In genomic region chr3:102142379-102143058, GRCh38 we compare ENCODE assay signal across 26 cellular contexts.
DNase-seq lines count a peak whose midpoint lies in the region; ATAC-seq, FAIRE-seq and TF ChIP-seq lines count a peak whose summit lies in the region.
"Had no signal": no experiment of that assay in that cellular context is flagged by ENCODE, and none has a peak within 500 bp of the region (broad histone marks: within the 10 kb centered on the region; RNA-seq: fewer than 3 reads in every experiment).

No MANE protein-coding gene starts in this region.

- H3K27me3 Mint-ChIP-seq in astrocyte (ENCODE audit: low read depth, unreplicated experiment), result no peaks in the 10 kb centered on the region
- H3K27me3 Mint-ChIP-seq: activated B cell treated with CpG ODN at 0.5 μM for 24 hours had no signal

- H3K4me1 ChIP-seq in A673 (ENCODE audit: insufficient read depth, low read length, poor library complexity, severe bottlenecking) (peaks cover 31% of the 10 kb centered on the region), astrocyte (ENCODE audit: insufficient read depth, low read length) (peaks cover 4% of the 10 kb centered on the region), heart right ventricle (peaks cover 0 to 25% (median 16%) of the 10 kb centered on the region in 9 donors), osteoblast (ENCODE audit: insufficient read depth, low read length) (peaks cover 23% of the 10 kb centered on the region), tibial nerve (peaks cover 0 to 18% (median 0%) of the 10 kb centered on the region in 4 donors)
- H3K4me1 ChIP-seq: spleen had no signal

- H3K4me1 Mint-ChIP-seq in astrocyte (ENCODE audit: low read depth, unreplicated experiment), result peaks cover 2% of the 10 kb centered on the region
- H3K4me1 Mint-ChIP-seq: activated B cell treated with CpG ODN at 0.5 μM for 24 hours, natural killer cell had no signal

- H3K4me3 ChIP-seq in A673 (ENCODE audit: low read depth, low read length, poor library complexity, severe bottlenecking) (no peak overlapping the region), astrocyte (ENCODE audit: insufficient read depth, low read depth, low read length) (no peak overlapping the region), heart right ventricle (no peak overlapping the region), osteoblast (ENCODE audit: insufficient read depth, low read length) (peak overlapping the region; percentile 5), tibial nerve (no peak overlapping the region)
- H3K4me3 ChIP-seq: spleen, upper lobe of left lung had no signal

- TF ChIP-seq CTCF in A673 (conservative IDR thresholded peaks at IDR 0.05; ENCODE audit: low read depth, low read length) (no peak), astrocyte (IDR thresholded peaks at IDR 0.05; ENCODE audit: insufficient read depth, low read depth, low read length) (no peak), heart right ventricle (IDR thresholded peaks at IDR 0.05) (no peak), osteoblast (IDR thresholded peaks at IDR 0.05; ENCODE audit: extremely low read depth, low read depth, low read length) (no peak), tibial nerve (IDR thresholded peaks at IDR 0.05) (no peak)

- CTCF ChIA-PET in A673 (lab: Charles Lee), result interaction anchor here (0.6 kb wide), 1 partner anchor 1156 kb away, joined by 3 read pairs; no protein-coding TSS in a partner anchor

- no peak for TF ChIP-seq EP300 in tibial nerve (IDR thresholded peaks at IDR 0.05)

- H3K27ac ChIP-seq in A673 (ENCODE audit: low read depth, low read length, poor library complexity, severe bottlenecking) (peak overlapping the region; percentile 25), astrocyte (ENCODE audit: low read depth, low read length) (no peak overlapping the region), heart right ventricle (peak overlapping the region in 8 of 10 donors; percentile 22 to 73 (median 62)), osteoblast (ENCODE audit: low read depth, low read length) (peak overlapping the region; percentile 67), tibial nerve (peak overlapping the region in 2 of 4 donors; percentile 51 to 76)
- H3K27ac ChIP-seq: spleen, upper lobe of left lung had no signal

- BruUV-seq in A673 (replicated peaks; lab: Mats Ljungman, UMichigan), result no TSS peak

- H3K9me3 ChIP-seq in A673 (ENCODE audit: low read depth, low read length, poor library complexity, severe bottlenecking), result no peaks in the 10 kb centered on the region
- no peaks in the 10 kb centered on the region for H3K9me3 ChIP-seq in astrocyte (ENCODE audit: insufficient read depth, low read depth, low read length)
- no peaks in the 10 kb centered on the region for H3K9me3 ChIP-seq in heart right ventricle
- H3K9me3 ChIP-seq in osteoblast (ENCODE audit: low read depth, low read length), result no peaks in the 10 kb centered on the region
- H3K9me3 ChIP-seq in tibial nerve, result no peaks in the 10 kb centered on the region
- H3K9me3 ChIP-seq: spleen, upper lobe of left lung had no signal

- peak overlapping the region; percentile 5 for H3K4me2 ChIP-seq in astrocyte (ENCODE audit: low read length)
- peak overlapping the region; percentile 56 for H3K4me2 ChIP-seq in osteoblast (ENCODE audit: insufficient read depth, low read length)

- H3K36me3 Mint-ChIP-seq in astrocyte (ENCODE audit: low read depth, unreplicated experiment), result no peaks in the 10 kb centered on the region
- H3K36me3 Mint-ChIP-seq: activated naive CD4-positive, alpha-beta T cell treated with anti-CD3 and anti-CD28 coated beads, Interleukin-2, amount 50 U/mL, for 72 hours; natural killer cell had no signal

- H3K27me3 ChIP-seq in A673 (replicated peaks; ENCODE audit: insufficient read depth, low read depth, low read length, poor library complexity) (no peaks in the 10 kb centered on the region), astrocyte (ENCODE audit: insufficient read depth, low read length) (no peaks in the 10 kb centered on the region), heart right ventricle (no peaks in the 10 kb centered on the region), osteoblast (ENCODE audit: insufficient read depth, low read length) (no peaks in the 10 kb centered on the region), tibial nerve (no peaks in the 10 kb centered on the region)
- H3K27me3 ChIP-seq: spleen, upper lobe of left lung had no signal

- intact Hi-C loops in A673 (cut with micrococcal nuclease; ENCODE audit: unreplicated experiment) (no loop called here), heart right ventricle (cut with DNase I) (no loop called here)

- WGBS in heart right ventricle, 2 donors, result 44 to 57% methylated on average over 2 of the region's 2 CpGs
- WGBS in tibial nerve, 2 donors, result 17 to 21% methylated on average over 2 of the region's 2 CpGs

- H4K20me1 ChIP-seq in astrocyte (ENCODE audit: insufficient read depth, low read length), result no peaks in the 10 kb centered on the region
- H4K20me1 ChIP-seq in osteoblast (ENCODE audit: insufficient read depth, low read length), result no peaks in the 10 kb centered on the region

- FAIRE-seq in astrocyte (lab: Jason Lieb, UNC), result peak; percentile 20
- FAIRE-seq: endometrium, RCC 7860 had no signal

- no peaks in the 10 kb centered on the region for H3K9me3 Mint-ChIP-seq in astrocyte (ENCODE audit: unreplicated experiment)
- H3K9me3 Mint-ChIP-seq: activated B cell treated with CpG ODN at 0.5 μM for 24 hours; natural killer cell; stimulated activated naive CD8-positive, alpha-beta T cell treated with anti-CD3 and anti-CD28 coated beads, Interleukin-15, amount 100 ng/mL, for 72 hours had no signal

- no peaks in the 10 kb centered on the region for H3K36me3 ChIP-seq in A673 (ENCODE audit: insufficient read depth, low read length, poor library complexity, severe bottlenecking)
- H3K36me3 ChIP-seq in astrocyte (ENCODE audit: insufficient read depth, low read length), result no peaks in the 10 kb centered on the region
- no peaks in the 10 kb centered on the region for H3K36me3 ChIP-seq in heart right ventricle
- H3K36me3 ChIP-seq in osteoblast (ENCODE audit: insufficient read depth, low read length), result no peaks in the 10 kb centered on the region
- no peaks in the 10 kb centered on the region for H3K36me3 ChIP-seq in tibial nerve
- H3K36me3 ChIP-seq: spleen, upper lobe of left lung had no signal

- ATAC-seq in heart right ventricle (peak in 5 of 8 donors; percentile 24 to 53 (median 47)), esophagus mucosa (no peak)
- ATAC-seq: activated CD8-positive, alpha-beta T cell treated with anti-CD3 and anti-CD28 coated beads, Interleukin-2, amount 10 ng/mL, durations not matched to agents 7 days and 5 days; activated naive CD4-positive, alpha-beta T cell treated with anti-CD3 and anti-CD28 coated beads, Interleukin-2, amount 50 U/mL, for 72 hours; HCT116; natural killer cell; SK-N-SH treated with all-trans-retinoic acid at 6 μM for 48 hours; stimulated activated naive CD8-positive, alpha-beta T cell treated with anti-CD3 and anti-CD28 coated beads, Interleukin-15, amount 100 ng/mL, for 72 hours had no signal

- TF ChIP-seq POLR2A in tibial nerve (IDR thresholded peaks at IDR 0.05), result no peak

- no peak overlapping the region for H3K9ac ChIP-seq in astrocyte (ENCODE audit: low read length)

- no peak overlapping the region for H3K27ac Mint-ChIP-seq in astrocyte (ENCODE audit: unreplicated experiment)
- H3K27ac Mint-ChIP-seq: activated B cell treated with CpG ODN at 0.5 μM for 24 hours; activated CD8-positive, alpha-beta T cell treated with anti-CD3 and anti-CD28 coated beads, Interleukin-2, amount 10 ng/mL, durations not matched to agents 7 days and 5 days; activated naive CD4-positive, alpha-beta T cell treated with anti-CD3 and anti-CD28 coated beads, Interleukin-2, amount 50 U/mL, for 72 hours; natural killer cell; stimulated activated naive CD8-positive, alpha-beta T cell treated with anti-CD3 and anti-CD28 coated beads, Interleukin-15, amount 100 ng/mL, for 72 hours had no signal

- no peaks in the 10 kb centered on the region for H3K79me2 ChIP-seq in astrocyte (ENCODE audit: insufficient read depth, low read length)
- H3K79me2 ChIP-seq in osteoblast (ENCODE audit: insufficient read depth, low read length), result no peaks in the 10 kb centered on the region

- DNase-seq in A673 (ENCODE audit: low spot score), result peak; percentile 75
- no peak for DNase-seq in astrocyte (ENCODE audit: low read depth)
- DNase-seq in heart right ventricle, result peak in 1 of 2 donors; percentile 10
- DNase-seq in osteoblast (ENCODE audit: insufficient read length, low spot score, missing footprints), result no peak
- DNase-seq in activated T-cell treated with anti-CD3 and anti-CD28 coated beads for 4 hours, result no peak
- DNase-seq in activated CD4-positive, CD25-positive, alpha-beta regulatory T cell treated with anti-CD3 and anti-CD28 coated beads, Interleukin-2, amount 50 U/mL, for 72 hours, result no peak
- DNase-seq in tibial nerve (ENCODE audit: low spot score in 2 of 2), result no peak
- DNase-seq: activated B cell treated with CpG ODN at 0.5 μM for 24 hours; activated CD8-positive, alpha-beta T cell treated with anti-CD3 and anti-CD28 coated beads, Interleukin-2, amount 10 ng/mL, durations not matched to agents 7 days and 5 days; activated T-cell treated with anti-CD3 and anti-CD28 coated beads, Interleukin-2, amount 50 U/mL, for 48 hours; cortex of kidney; mesendoderm; natural killer cell; NCI-H1417; NCI-H2107; spleen; stimulated activated CD4-positive, alpha-beta T cell treated with anti-CD3 and anti-CD28 coated beads, Interleukin-4, amount 100 ng/mL, for 4 hours; stimulated activated naive CD8-positive, alpha-beta T cell treated with anti-CD3 and anti-CD28 coated beads, Interleukin-15, amount 100 ng/mL, for 72 hours; T-helper 9 cell; upper lobe of left lung had no signal

- POLR2A ChIA-PET in A673 (lab: Charles Lee; ENCODE audit: low non-redundant PET), result no interaction called here

- H2AFZ ChIP-seq in astrocyte (ENCODE audit: low read depth, low read length) (no peak overlapping the region), osteoblast (ENCODE audit: low read length) (peak overlapping the region; percentile 21)

- H3K4me3 Mint-ChIP-seq in astrocyte (ENCODE audit: unreplicated experiment), result no peak overlapping the region
- H3K4me3 Mint-ChIP-seq: activated B cell treated with CpG ODN at 0.5 μM for 24 hours; activated CD8-positive, alpha-beta T cell treated with anti-CD3 and anti-CD28 coated beads, Interleukin-2, amount 10 ng/mL, durations not matched to agents 7 days and 5 days; natural killer cell; stimulated activated naive CD8-positive, alpha-beta T cell treated with anti-CD3 and anti-CD28 coated beads, Interleukin-15, amount 100 ng/mL, for 72 hours had no signal
